Comparison of ENCODE assay signal across 20 cellular contexts in genomic region chr4:42630908-42631307, GRCh38.
"Had no signal": no experiment of that assay in that cellular context is flagged by ENCODE, and none has a peak within 500 bp of the region (broad histone marks: within the 10 kb centered on the region; RNA-seq: fewer than 3 reads in every experiment).

No MANE protein-coding gene starts in this region.

- ATAC-seq: foreskin keratinocyte, left cardiac atrium, left ventricle myocardium superior, psoas muscle, right lobe of liver had no signal

- H3K27ac ChIP-seq: coronary artery, foreskin keratinocyte, psoas muscle, right lobe of liver, upper lobe of left lung, uterus had no signal

- H3K27ac Mint-ChIP-seq: endodermal cell, immature natural killer cell, nephron progenitor cell had no signal

- H3K36me3 Mint-ChIP-seq: naive B cell had no signal

- H3K27me3 Mint-ChIP-seq: naive B cell had no signal

- H3K4me3 ChIP-seq: coronary artery, lung, psoas muscle, right lobe of liver, upper lobe of left lung, uterus had no signal

- H3K4me3 Mint-ChIP-seq: endodermal cell, immature natural killer cell, nephron progenitor cell had no signal

- DNase-seq: effector CD4-positive, alpha-beta T cell; endodermal cell; erythroblast; foreskin keratinocyte; immature natural killer cell; left cardiac atrium; left ventricle myocardium superior; mesenchymal stem cell; midbrain; naive B cell; nephron progenitor cell; psoas muscle; retina; right lobe of liver; stimulated activated CD4-positive, alpha-beta T cell treated with anti-CD3 and anti-CD28 coated beads, Interleukin-4, amount 100 ng/mL, for 1 hour; stimulated activated naive CD4-positive, alpha-beta T cell; upper lobe of left lung; uterus had no signal

- H3K27me3 ChIP-seq: foreskin keratinocyte, right lobe of liver, upper lobe of left lung, uterus had no signal

- H3K9me3 ChIP-seq: psoas muscle, right lobe of liver, upper lobe of left lung, uterus had no signal

- H3K36me3 ChIP-seq: right lobe of liver, upper lobe of left lung, uterus had no signal

- H3K4me1 ChIP-seq: foreskin keratinocyte, right lobe of liver, uterus had no signal

- H3K9me3 Mint-ChIP-seq: endodermal cell, immature natural killer cell, nephron progenitor cell had no signal
